ENCODE assay signal across 8 cellular contexts in the genomic region with DNA sequence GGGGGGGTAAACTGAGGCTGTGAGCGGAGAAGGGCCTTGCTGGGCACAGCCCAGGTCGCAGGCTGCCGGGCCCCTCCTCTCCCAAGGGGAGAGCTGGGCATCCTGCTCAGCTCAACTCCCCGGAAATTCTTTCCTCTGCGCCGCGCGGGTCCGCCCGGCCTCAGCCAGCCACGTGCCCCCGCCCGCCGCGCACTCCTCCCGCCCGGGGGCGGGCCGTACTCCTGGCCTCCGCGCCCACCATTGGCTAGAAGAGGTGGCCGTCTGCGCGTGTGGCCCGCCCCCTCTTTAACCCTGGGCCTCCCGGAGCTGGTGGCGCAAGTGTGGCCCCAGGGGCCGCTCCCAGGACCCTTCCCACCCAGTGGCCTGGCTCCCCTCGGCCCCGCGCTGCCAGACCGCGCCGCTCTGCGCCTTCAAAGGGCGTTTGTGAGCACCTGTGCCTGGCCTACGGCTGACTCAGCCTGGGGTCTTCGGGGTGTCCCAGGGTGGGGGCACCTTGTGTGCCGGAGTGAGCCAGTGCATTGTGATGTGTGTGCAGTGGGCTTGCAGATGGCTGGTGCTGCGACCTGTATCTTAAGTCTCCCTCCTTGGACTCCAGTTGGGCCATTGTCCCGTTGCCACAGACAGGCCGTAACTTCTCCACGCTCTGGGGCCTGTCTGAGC. TPM values are rescaled to one million over a fixed set of nuclear protein-coding genes. Genes with fewer than 3 reads are reported as not detected.
A peak's percentile ranks its signal among the peaks of the same experiment; 100 is the strongest.
DNase-seq lines count a peak whose midpoint lies in the region; ATAC-seq and TF ChIP-seq lines count a peak whose summit lies in the region.

No MANE protein-coding gene starts in this region.

- H3K36me3 ChIP-seq in lung (ENCODE audit: control insufficient read depth in 2 of 2, insufficient read depth in 2 of 2, low read length in 2 of 2) = no peaks in the 10 kb centered on the region

- DNase-seq in DMS53 (lab: John Stamatoyannopoulos, UW) (peak; percentile 79), DMS53 treated with DMSO at 0.1 percent for 48 hours (lab: John Stamatoyannopoulos, UW; ENCODE audit: unreplicated experiment) (no peak), SKM-1 treated with dmso at 0.1 percent for 144 hours (lab: John Stamatoyannopoulos, UW; ENCODE audit: unreplicated experiment) (peak; percentile 62), ecto neural progenitor cell (ENCODE audit: low spot score) (peak; percentile 89), lung (ENCODE audit: low spot score) (peak; percentile 51), KG1 (lab: John Stamatoyannopoulos, UW) (no peak)
- DNase-seq in stimulated activated CD8-positive, alpha-beta memory T cell treated with anti-CD3 and anti-CD28 coated beads, Interleukin-15, amount 100 ng/mL, for 48 hours (ENCODE audit: low read depth in 2 of 2) = peak; percentile 28 to 31

- H3K27ac ChIP-seq in lung (ENCODE audit: low read depth in 1 of 2, low read length in 1 of 2) = peak overlapping the region in 1 of 2 donors; percentile 70

- ATAC-seq in lung (ENCODE audit: insufficient read depth, low FRiP score) (peak; percentile 65), HG03045 (IDR thresholded peaks at IDR 0.05; ENCODE audit: unreplicated experiment) (no peak)

- no peak for TF ChIP-seq CTCF in lung (IDR thresholded peaks at IDR 0.05; ENCODE audit: control extremely low read depth, extremely low read depth)

- no peaks in the 10 kb centered on the region for H3K27me3 ChIP-seq in lung (ENCODE audit: control insufficient read depth, insufficient read depth)

- H3K9me3 ChIP-seq in lung (ENCODE audit: control insufficient read depth in 2 of 2, insufficient read depth in 1 of 2, low read length in 1 of 2) = peaks cover 0 to 4% of the 10 kb centered on the region in 2 donors

- H3K4me1 ChIP-seq in lung (ENCODE audit: control insufficient read depth in 2 of 2, insufficient read depth in 2 of 2, low read length in 2 of 2) = no peaks in the 10 kb centered on the region

- H3K4me3 ChIP-seq in lung = peak overlapping the region; percentile 24

- 11 to 12% methylated on average over 40 to 43 of the region's 43 CpGs for WGBS in lung, 2 donors

RNA-seq across cellular contexts. Expression of gene MRGPRF, which starts 2.0 kb away (rescaled TPM):
- total RNA-seq in lung = 10 to 100 TPM; 12.8 to 16.8 TPM
- 10 to 100 TPM in 1 of 2 donors, 1 to 10 TPM in 1; 9.2 to 11.6 TPM for polyA plus RNA-seq in lung

RNA-seq across cellular contexts. Expression of gene MRGPRD, which starts 30.3 kb away (rescaled TPM):
- total RNA-seq in lung = not detected
- polyA plus RNA-seq in lung = not detected

RNA-seq across cellular contexts. Expression of gene TPCN2, which starts 37.6 kb away (rescaled TPM):
- total RNA-seq in lung = 10 to 100 TPM; 16.8 to 25.0 TPM
- polyA plus RNA-seq in lung = 10 to 100 TPM; 10.0 to 12.3 TPM

Comparison
In these comparisons a context has a peak if more than half of its experiments do, and no peak if none do; other contexts are left out.
1. DNase-seq: peak in DMS53 (single experiment), SKM-1 treated with dmso at 0.1 percent for 144 hours (single experiment), ecto neural progenitor cell (single experiment), lung (single experiment) and stimulated activated CD8-positive, alpha-beta memory T cell treated with anti-CD3 and anti-CD28 coated beads, Interleukin-15, amount 100 ng/mL, for 48 hours (2 of 2); none in DMS53 treated with DMSO at 0.1 percent for 48 hours (single experiment) and KG1 (single experiment).